In genomic region chr2:38654495-38655381, GRCh38 we compare ENCODE assay signal across 13 cellular contexts. TPM values are rescaled to one million over a fixed set of nuclear protein-coding genes. Genes with fewer than 3 reads are reported as not detected.
DNase-seq lines count a peak whose midpoint lies in the region; ATAC-seq and TF ChIP-seq lines count a peak whose summit lies in the region.
"Had no signal": no experiment of that assay in that cellular context is flagged by ENCODE, and none has a peak within 500 bp of the region (broad histone marks: within the 10 kb centered on the region; RNA-seq: fewer than 3 reads in every experiment).

No MANE protein-coding gene starts in this region.

- no peak for DNase-seq in activated naive CD4-positive, alpha-beta T cell treated with anti-CD3 and anti-CD28 coated beads for 36 hours
- no peak for DNase-seq in activated naive CD4-positive, alpha-beta T cell (lab: John Stamatoyannopoulos, UW)
- DNase-seq in SKM-1 (lab: John Stamatoyannopoulos, UW; ENCODE audit: unreplicated experiment) (peak; percentile 25), WERI-Rb-1 (no peak), DMS153 treated with DMSO at 0.1 percent for 48 hours (lab: John Stamatoyannopoulos, UW; ENCODE audit: unreplicated experiment) (no peak)
- no peak for DNase-seq in effector memory CD8-positive, alpha-beta T cell
- DNase-seq in stimulated activated effector memory CD8-positive, alpha-beta T cell treated with anti-CD3 and anti-CD28 coated beads, Interleukin-12 subunit alpha, Interleukin-12 subunit beta, amount 100 ng/mL, for 72 hours (ENCODE audit: low spot score in 2 of 2), result peak in 1 of 2 donors; percentile 15
- DNase-seq: GDM1, hypothalamus, NCI-H510A treated with DMSO at 0.1 percent for 48 hours, SIG-M5 had no signal

- H3K36me3 ChIP-seq in WERI-Rb-1, result no peaks in the 10 kb centered on the region
- H3K36me3 ChIP-seq: upper lobe of left lung had no signal

- no peak for TF ChIP-seq CTCF in WERI-Rb-1 (IDR thresholded peaks at IDR 0.05; ENCODE audit: low read depth, low read length)

- peaks cover 43% of the 10 kb centered on the region for H3K4me1 Mint-ChIP-seq in activated naive CD4-positive, alpha-beta T cell treated with anti-CD3 and anti-CD28 coated beads for 36 hours (ENCODE audit: low read depth)
- peaks cover 29 to 34% of the 10 kb centered on the region in 2 donors for H3K4me1 Mint-ChIP-seq in effector memory CD8-positive, alpha-beta T cell (ENCODE audit: low read depth in 2 of 2)
- H3K4me1 Mint-ChIP-seq in stimulated activated effector memory CD8-positive, alpha-beta T cell treated with anti-CD3 and anti-CD28 coated beads, Interleukin-12 subunit alpha, Interleukin-12 subunit beta, amount 100 ng/mL, for 72 hours, result peaks cover 64% of the 10 kb centered on the region

- H3K9me3 Mint-ChIP-seq in activated naive CD4-positive, alpha-beta T cell treated with anti-CD3 and anti-CD28 coated beads for 36 hours, result no peaks in the 10 kb centered on the region
- no peaks in the 10 kb centered on the region for H3K9me3 Mint-ChIP-seq in effector memory CD8-positive, alpha-beta T cell
- no peaks in the 10 kb centered on the region for H3K9me3 Mint-ChIP-seq in stimulated activated effector memory CD8-positive, alpha-beta T cell treated with anti-CD3 and anti-CD28 coated beads, Interleukin-12 subunit alpha, Interleukin-12 subunit beta, amount 100 ng/mL, for 72 hours

- CTCF ChIA-PET in activated naive CD4-positive, alpha-beta T cell treated with anti-CD3 and anti-CD28 coated beads for 36 hours (lab: Charles Lee), result interaction anchor here (0.7 to 4.2 kb wide), 9 partner anchors 11 to 178 kb away, joined by 3 to 67 read pairs (median 4); partner anchors contain the start of gene GALM

- no peaks in the 10 kb centered on the region for H3K36me3 Mint-ChIP-seq in activated naive CD4-positive, alpha-beta T cell treated with anti-CD3 and anti-CD28 coated beads for 36 hours (ENCODE audit: low read depth)
- H3K36me3 Mint-ChIP-seq in effector memory CD8-positive, alpha-beta T cell (ENCODE audit: insufficient read depth), result peaks cover 5% of the 10 kb centered on the region
- peaks cover 14% of the 10 kb centered on the region for H3K36me3 Mint-ChIP-seq in stimulated activated effector memory CD8-positive, alpha-beta T cell treated with anti-CD3 and anti-CD28 coated beads, Interleukin-12 subunit alpha, Interleukin-12 subunit beta, amount 100 ng/mL, for 72 hours

- no peaks in the 10 kb centered on the region for H3K27me3 ChIP-seq in WERI-Rb-1 (ENCODE audit: insufficient read depth, low read depth, severe bottlenecking)
- H3K27me3 ChIP-seq: upper lobe of left lung had no signal

- ATAC-seq in effector memory CD8-positive, alpha-beta T cell (replicated peaks), result no peak
- no peak for ATAC-seq in stimulated activated effector memory CD8-positive, alpha-beta T cell treated with anti-CD3 and anti-CD28 coated beads, Interleukin-12 subunit alpha, Interleukin-12 subunit beta, amount 100 ng/mL, for 72 hours
- ATAC-seq in HG02610 (IDR thresholded peaks at IDR 0.05; ENCODE audit: unreplicated experiment), result no peak

- no peak overlapping the region for H3K27ac ChIP-seq in WERI-Rb-1

- no peak overlapping the region for H3K4me3 Mint-ChIP-seq in activated naive CD4-positive, alpha-beta T cell treated with anti-CD3 and anti-CD28 coated beads for 36 hours
- H3K4me3 Mint-ChIP-seq in effector memory CD8-positive, alpha-beta T cell, result peak overlapping the region; percentile 46 to 59
- peak overlapping the region; percentile 57 for H3K4me3 Mint-ChIP-seq in stimulated activated effector memory CD8-positive, alpha-beta T cell treated with anti-CD3 and anti-CD28 coated beads, Interleukin-12 subunit alpha, Interleukin-12 subunit beta, amount 100 ng/mL, for 72 hours

- intact Hi-C loops in activated naive CD4-positive, alpha-beta T cell treated with anti-CD3 and anti-CD28 coated beads for 36 hours (cut with micrococcal nuclease), result loop anchor here (5.0 kb wide), 3 partner anchors 1027 to 1277 kb away; no protein-coding TSS in a partner anchor

- H3K27me3 Mint-ChIP-seq in activated naive CD4-positive, alpha-beta T cell treated with anti-CD3 and anti-CD28 coated beads for 36 hours (ENCODE audit: low read depth), result no peaks in the 10 kb centered on the region
- H3K27me3 Mint-ChIP-seq in effector memory CD8-positive, alpha-beta T cell, result no peaks in the 10 kb centered on the region

- peak overlapping the region; percentile 90 for H3K27ac Mint-ChIP-seq in activated naive CD4-positive, alpha-beta T cell treated with anti-CD3 and anti-CD28 coated beads for 36 hours
- peak overlapping the region; percentile 88 to 91 for H3K27ac Mint-ChIP-seq in effector memory CD8-positive, alpha-beta T cell
- peak overlapping the region; percentile 91 for H3K27ac Mint-ChIP-seq in stimulated activated effector memory CD8-positive, alpha-beta T cell treated with anti-CD3 and anti-CD28 coated beads, Interleukin-12 subunit alpha, Interleukin-12 subunit beta, amount 100 ng/mL, for 72 hours

- H3K4me3 ChIP-seq in WERI-Rb-1 (ENCODE audit: low read depth, low read length), result no peak overlapping the region
- H3K4me3 ChIP-seq: upper lobe of left lung had no signal

- no peaks in the 10 kb centered on the region for H3K9me3 ChIP-seq in WERI-Rb-1 (ENCODE audit: severe bottlenecking)
- H3K9me3 ChIP-seq: upper lobe of left lung had no signal

RNA-seq across cellular contexts. Expression of gene GALM, which starts 11.2 kb away (rescaled TPM):
- 10 to 100 TPM; 31.3 to 31.9 TPM for total RNA-seq in activated naive CD4-positive, alpha-beta T cell treated with anti-CD3 and anti-CD28 coated beads for 36 hours

RNA-seq across cellular contexts. Expression of gene HNRNPLL, which starts 52.0 kb away (rescaled TPM):
- total RNA-seq in activated naive CD4-positive, alpha-beta T cell treated with anti-CD3 and anti-CD28 coated beads for 36 hours, result 10 to 100 TPM; 54.4 to 57.3 TPM
